1 cellular context compared by ENCODE assay signal in genomic region chr11:72793452-72794367, GRCh38.
TF ChIP-seq lines count a peak whose summit lies in the region.

TSS of gene STARD10 (minus strand) at chr11:72794047. CDS start at chr11:72781181, 12,866 bp downstream.

TF ChIP-seq in WTC11, 78 proteins besides CTCF, POLR2A, EP300 and RAD21 (continued from another document):
- peak; percentile 97; the same call in 1 of the 2 replicates for TF ChIP-seq HMGXB4 (CRISPR knock-in tag; IDR thresholded peaks at IDR 0.05)
- peak; percentile 34 for TF ChIP-seq USF1 (CRISPR knock-in tag; IDR thresholded peaks at IDR 0.05)
- TF ChIP-seq TEAD4 (CRISPR knock-in tag; IDR thresholded peaks at IDR 0.05): peak; percentile 50; the same call in 1 of the 2 replicates
